ENCODE assay signal across 9 cellular contexts in genomic region chr4:182809417-182810102, GRCh38.
A peak's percentile ranks its signal among the peaks of the same experiment; 100 is the strongest.
DNase-seq lines count a peak whose midpoint lies in the region; ATAC-seq, FAIRE-seq and TF ChIP-seq lines count a peak whose summit lies in the region.
"Had no signal": no experiment of that assay in that cellular context is flagged by ENCODE, and none has a peak within 500 bp of the region (broad histone marks: within the 10 kb centered on the region; RNA-seq: fewer than 3 reads in every experiment).

No MANE protein-coding gene starts in this region.

- TF ChIP-seq CTCF in CD14-positive monocyte (IDR thresholded peaks at IDR 0.05) (peak; percentile 10), type B pancreatic cell (conservative IDR thresholded peaks at IDR 0.05) (peak; percentile 41)

- peak; percentile 80 for FAIRE-seq in GM19239 (lab: Jason Lieb, UNC)

- DNase-seq in CD14-positive monocyte (ENCODE audit: low spot score): no peak
- no peak for DNase-seq in GM19239 (ENCODE audit: insufficient read length, low spot score)
- DNase-seq in type B pancreatic cell (ENCODE audit: extremely low spot score, unreplicated experiment): no peak
- no peak for DNase-seq in globus pallidus (ENCODE audit: low spot score)
- DNase-seq in stimulated activated naive CD4-positive, alpha-beta T cell treated with Interleukin-2 at 50 U/mL for 16 hours (lab: John Stamatoyannopoulos, UW): no peak
- no peak for DNase-seq in RPMI8226

- peaks cover 20 to 23% (median 23%) of the 10 kb centered on the region in 3 donors for H3K27me3 Mint-ChIP-seq in CD14-positive monocyte (ENCODE audit: low read depth in 3 of 3)
- no peaks in the 10 kb centered on the region for H3K27me3 Mint-ChIP-seq in activated T-helper 17 cell treated with anti-CD3 and anti-CD28 coated beads, Interleukin-2, amount 50 U/mL, for 72 hours
- H3K27me3 Mint-ChIP-seq in type B pancreatic cell: peaks cover 7% of the 10 kb centered on the region

- peaks cover 7% of the 10 kb centered on the region for H3K4me1 Mint-ChIP-seq in CD14-positive monocyte
- H3K4me1 Mint-ChIP-seq in activated T-helper 17 cell treated with anti-CD3 and anti-CD28 coated beads, Interleukin-2, amount 50 U/mL, for 72 hours: peaks cover 16% of the 10 kb centered on the region
- H3K4me1 Mint-ChIP-seq in type B pancreatic cell (ENCODE audit: unreplicated experiment): peaks cover 13% of the 10 kb centered on the region

- peak; percentile 24 for ATAC-seq in HG03135 (IDR thresholded peaks at IDR 0.05; ENCODE audit: unreplicated experiment)
- peak; percentile 29 for ATAC-seq in activated T-helper 17 cell treated with anti-CD3 and anti-CD28 coated beads, Interleukin-2, amount 50 U/mL, for 72 hours (replicated peaks)

- H3K27ac Mint-ChIP-seq in CD14-positive monocyte (no peak overlapping the region), type B pancreatic cell (no peak overlapping the region)
- no peak overlapping the region for H3K27ac Mint-ChIP-seq in activated T-helper 17 cell treated with anti-CD3 and anti-CD28 coated beads, Interleukin-2, amount 50 U/mL, for 72 hours
- H3K27ac Mint-ChIP-seq: dendritic cell treated with granulocyte-macrophage colony-stimulating factor and Interleukin-4, amounts not matched to agents 40 ng/mL and 50 ng/mL, for 4 days had no signal

- intact Hi-C loops in CD14-positive monocyte (cut with micrococcal nuclease): loop anchor here in 1 of 2 donors (10.0 kb wide), 1 partner anchor 325 kb away; no protein-coding TSS in a partner anchor

- H3K36me3 Mint-ChIP-seq in CD14-positive monocyte (no peaks in the 10 kb centered on the region), type B pancreatic cell (peaks cover 2% of the 10 kb centered on the region)
- no peaks in the 10 kb centered on the region for H3K36me3 Mint-ChIP-seq in activated T-helper 17 cell treated with anti-CD3 and anti-CD28 coated beads, Interleukin-2, amount 50 U/mL, for 72 hours (ENCODE audit: low read depth)

- H3K4me3 Mint-ChIP-seq in CD14-positive monocyte: peak overlapping the region; percentile 45 to 72
- H3K4me3 Mint-ChIP-seq in activated T-helper 17 cell treated with anti-CD3 and anti-CD28 coated beads, Interleukin-2, amount 50 U/mL, for 72 hours: peak overlapping the region; percentile 39
- H3K4me3 Mint-ChIP-seq in type B pancreatic cell: no peak overlapping the region
- H3K4me3 Mint-ChIP-seq: dendritic cell treated with granulocyte-macrophage colony-stimulating factor and Interleukin-4, amounts not matched to agents 40 ng/mL and 50 ng/mL, for 4 days had no signal

- H3K9me3 Mint-ChIP-seq in CD14-positive monocyte (peaks cover 3 to 34% (median 22%) of the 10 kb centered on the region in 7 donors), type B pancreatic cell (peaks cover 5% of the 10 kb centered on the region)
- H3K9me3 Mint-ChIP-seq in activated T-helper 17 cell treated with anti-CD3 and anti-CD28 coated beads, Interleukin-2, amount 50 U/mL, for 72 hours: peaks cover 5% of the 10 kb centered on the region
- H3K9me3 Mint-ChIP-seq: dendritic cell treated with granulocyte-macrophage colony-stimulating factor and Interleukin-4, amounts not matched to agents 40 ng/mL and 50 ng/mL, for 4 days had no signal
